17 cellular contexts compared by ENCODE assay signal in genomic region chr5:142873831-142874230, GRCh38.
DNase-seq lines count a peak whose midpoint lies in the region; ATAC-seq, FAIRE-seq and TF ChIP-seq lines count a peak whose summit lies in the region.
"Had no signal": no experiment of that assay in that cellular context is flagged by ENCODE, and none has a peak within 500 bp of the region (broad histone marks: within the 10 kb centered on the region; RNA-seq: fewer than 3 reads in every experiment).

No MANE protein-coding gene starts in this region.

- H3K36me3 Mint-ChIP-seq in GM23338 (ENCODE audit: low read depth), result no peaks in the 10 kb centered on the region

- no peak overlapping the region for H3K27ac Mint-ChIP-seq in GM23338

- ATAC-seq in GM23338 (no peak), GM21381 (IDR thresholded peaks at IDR 0.05; ENCODE audit: unreplicated experiment) (no peak), GM21423 (IDR thresholded peaks at IDR 0.05; ENCODE audit: unreplicated experiment) (no peak)
- ATAC-seq: activated CD4-positive, CD25-positive, alpha-beta regulatory T cell treated with anti-CD3 and anti-CD28 coated beads, Interleukin-2, amount 50 U/mL, for 24 hours had no signal

- CTCF ChIA-PET in SK-N-SH (lab: Yijun Ruan, JAX), result interaction anchor here (0.7 to 27.9 kb wide), 17 partner anchors 8 to 176 kb away, joined by 3 to 1285 read pairs (median 5); partner anchors contain the start of gene ARHGAP26
- CTCF ChIA-PET in endothelial cell of umbilical vein (lab: Charles Lee), result interaction anchor here (0.7 to 21.9 kb wide), 15 partner anchors 9 to 267 kb away, joined by 3 to 1173 read pairs (median 4); partner anchors contain the start of gene ARHGAP26

- TF ChIP-seq POLR2A in endothelial cell of umbilical vein (IDR thresholded peaks at IDR 0.05; ENCODE audit: low read depth, low read length) (no peak), GM12891 (IDR thresholded peaks at IDR 0.05; ENCODE audit: low read depth, low read length) (no peak)

- H3K9me3 ChIP-seq in BE2C (no peaks in the 10 kb centered on the region), SK-N-SH (no peaks in the 10 kb centered on the region), endothelial cell of umbilical vein (replicated peaks; ENCODE audit: control insufficient read depth, insufficient read depth, low read length) (no peaks in the 10 kb centered on the region), parathyroid adenoma (ENCODE audit: control insufficient read depth, low read length) (no peaks in the 10 kb centered on the region)
- H3K9me3 ChIP-seq: HAP-1, sigmoid colon had no signal

- no TSS peak for BruUV-seq in endothelial cell of umbilical vein (replicated peaks; lab: Mats Ljungman, UMichigan)

- H3K27me3 ChIP-seq in BE2C (no peaks in the 10 kb centered on the region), SK-N-SH (ENCODE audit: insufficient read depth) (no peaks in the 10 kb centered on the region), endothelial cell of umbilical vein (ENCODE audit: control insufficient read depth in 2 of 2, insufficient read depth in 2 of 2, low read length in 2 of 2) (no peaks in the 10 kb centered on the region), parathyroid adenoma (ENCODE audit: control insufficient read depth, insufficient read depth, low read length) (no peaks in the 10 kb centered on the region), GM23338 (ENCODE audit: insufficient read depth) (no peaks in the 10 kb centered on the region)
- H3K27me3 ChIP-seq: sigmoid colon had no signal

- H3K79me2 ChIP-seq in SK-N-SH (ENCODE audit: insufficient read depth) (no peaks in the 10 kb centered on the region), endothelial cell of umbilical vein (ENCODE audit: control insufficient read depth, insufficient read depth, low read length) (no peaks in the 10 kb centered on the region), parathyroid adenoma (no peaks in the 10 kb centered on the region), GM23338 (replicated peaks; ENCODE audit: insufficient read depth) (0 out of 2 replicates have a peak, but pooled peaks cover 6% of the 10 kb centered on the region)

- peaks cover 5% of the 10 kb centered on the region for H3K27me3 Mint-ChIP-seq in GM23338 (ENCODE audit: insufficient read depth, low read depth, poor library complexity)
- H3K27me3 Mint-ChIP-seq: central memory CD8-positive, alpha-beta T cell had no signal

- H3K4me2 ChIP-seq in SK-N-SH, result no peak overlapping the region
- H3K4me2 ChIP-seq in endothelial cell of umbilical vein (ENCODE audit: insufficient read depth, low read length), result peak overlapping the region; percentile 75
- H3K4me2 ChIP-seq in parathyroid adenoma (ENCODE audit: low read length), result no peak overlapping the region
- H3K4me2 ChIP-seq in GM23338, result no peak overlapping the region

- no peaks in the 10 kb centered on the region for H3K36me3 ChIP-seq in BE2C
- peaks cover 0 to 3% of the 10 kb centered on the region in 2 experiments for H3K36me3 ChIP-seq in SK-N-SH (replicated peaks in 1 of 2; ENCODE audit: control insufficient read depth in 1 of 2, insufficient read depth in 2 of 2, low read length in 1 of 2)
- no peaks in the 10 kb centered on the region for H3K36me3 ChIP-seq in endothelial cell of umbilical vein (ENCODE audit: control insufficient read depth in 2 of 2, extremely low read depth in 1 of 2, insufficient read depth in 2 of 2, low read length in 2 of 2)
- H3K36me3 ChIP-seq in parathyroid adenoma (ENCODE audit: control insufficient read depth, insufficient read depth, low read length), result no peaks in the 10 kb centered on the region
- no peaks in the 10 kb centered on the region for H3K36me3 ChIP-seq in GM23338 (ENCODE audit: insufficient read depth)
- H3K36me3 ChIP-seq: HAP-1, sigmoid colon had no signal

- no peak overlapping the region for H3K4me3 ChIP-seq in BE2C (ENCODE audit: low read depth, low read length)
- H3K4me3 ChIP-seq in SK-N-SH (ENCODE audit: low read depth in 2 of 2, low read length in 1 of 2), result no peak overlapping the region
- no peak overlapping the region for H3K4me3 ChIP-seq in endothelial cell of umbilical vein (replicated peaks in 1 of 3; ENCODE audit: insufficient read depth in 1 of 3, low read depth in 1 of 3, low read length in 3 of 3)
- H3K4me3 ChIP-seq in parathyroid adenoma (ENCODE audit: low read depth, low read length), result no peak overlapping the region
- H3K4me3 ChIP-seq in GM23338, result no peak overlapping the region
- H3K4me3 ChIP-seq: HAP-1, sigmoid colon had no signal

- peaks cover 35% of the 10 kb centered on the region for H3K4me1 ChIP-seq in BE2C
- H3K4me1 ChIP-seq in SK-N-SH (ENCODE audit: control insufficient read depth in 1 of 2, insufficient read depth in 2 of 2, low read depth in 1 of 2, low read length in 1 of 2), result peaks cover 52 to 63% of the 10 kb centered on the region in 2 experiments
- H3K4me1 ChIP-seq in endothelial cell of umbilical vein (ENCODE audit: control insufficient read depth, extremely low read depth, insufficient read depth, low read length), result peaks cover 40% of the 10 kb centered on the region
- H3K4me1 ChIP-seq in parathyroid adenoma, result no peaks in the 10 kb centered on the region
- H3K4me1 ChIP-seq in GM23338 (ENCODE audit: insufficient read depth), result peaks cover 29% of the 10 kb centered on the region
- H3K4me1 ChIP-seq: HAP-1 had no signal

- POLR2A ChIA-PET in SK-N-SH (lab: Yijun Ruan, JAX), result interaction anchor here (2.6 kb wide), 1 partner anchor 102 kb away, joined by 10 read pairs; the partner anchor contains the start of gene ARHGAP26
- POLR2A ChIA-PET in endothelial cell of umbilical vein (lab: Charles Lee), result interaction anchor here (0.9 to 1.4 kb wide), 3 partner anchors 20 to 47 kb away, joined by 3 read pairs; no protein-coding TSS in a partner anchor

- H3K9ac ChIP-seq in SK-N-SH (no peak overlapping the region), endothelial cell of umbilical vein (replicated peaks; ENCODE audit: extremely low read depth, insufficient read depth, low read length) (no peak overlapping the region), parathyroid adenoma (no peak overlapping the region)

- no peaks in the 10 kb centered on the region for H3K9me1 ChIP-seq in endothelial cell of umbilical vein (replicated peaks; ENCODE audit: control insufficient read depth, extremely low read depth, insufficient read depth, low read length)

- TF ChIP-seq RAD21 in SK-N-SH (IDR thresholded peaks at IDR 0.05; ENCODE audit: low read length), result peak; percentile 62

- H3K9me3 Mint-ChIP-seq in GM23338, result no peaks in the 10 kb centered on the region
- H3K9me3 Mint-ChIP-seq: central memory CD8-positive, alpha-beta T cell had no signal

- H2AFZ ChIP-seq in SK-N-SH (ENCODE audit: low read depth) (no peak overlapping the region), endothelial cell of umbilical vein (ENCODE audit: low read depth, low read length) (no peak overlapping the region), parathyroid adenoma (no peak overlapping the region), GM23338 (no peak overlapping the region)

- FAIRE-seq in endothelial cell of umbilical vein (lab: Jason Lieb, UNC), result no peak
- FAIRE-seq in GM12891 (lab: Jason Lieb, UNC), result no peak
- FAIRE-seq: endometrium, G401.6 had no signal

- TF ChIP-seq EP300 in SK-N-SH (IDR thresholded peaks at IDR 0.05; ENCODE audit: borderline replicate concordance in 1 of 2, low read depth in 1 of 2, low read length in 1 of 2), result no peak

- no peaks in the 10 kb centered on the region for H4K20me1 ChIP-seq in SK-N-SH (ENCODE audit: insufficient read depth)
- no peaks in the 10 kb centered on the region for H4K20me1 ChIP-seq in endothelial cell of umbilical vein (replicated peaks; ENCODE audit: control insufficient read depth, extremely low read depth, insufficient read depth, low read length)
- no peaks in the 10 kb centered on the region for H4K20me1 ChIP-seq in GM23338 (replicated peaks; ENCODE audit: insufficient read depth)

- H3K9me2 ChIP-seq in SK-N-SH, result no peaks in the 10 kb centered on the region
- H3K9me2 ChIP-seq in GM23338 (ENCODE audit: insufficient read depth), result no peaks in the 10 kb centered on the region

- intact Hi-C loops in endothelial cell of umbilical vein (cut with micrococcal nuclease), result loop anchor here (1.0 to 2.0 kb wide), 3 partner anchors 47 to 125 kb away; partner anchors contain the start of gene ARHGAP26

- TF ChIP-seq CTCF in BE2C (IDR thresholded peaks at IDR 0.05; ENCODE audit: low read depth, low read length) (peak; percentile 40), SK-N-SH (IDR thresholded peaks at IDR 0.05) (peak; percentile 32; the same call in 1 of the 2 replicates), endothelial cell of umbilical vein (IDR thresholded peaks at IDR 0.05; ENCODE audit: extremely low read depth in 1 of 2, insufficient read depth in 1 of 2, low read depth in 1 of 2, low read length in 2 of 2) (no peak), parathyroid adenoma (IDR thresholded peaks at IDR 0.05) (no peak), GM23338 (conservative IDR thresholded peaks at IDR 0.05; ENCODE audit: low read depth in 2 of 2) (peak in 1 of 2 experiments; percentile 40; a peak in 2 of 4 replicates)

- dilution Hi-C loops in endothelial cell of umbilical vein (cut with MboI; ENCODE audit: extremely low pct_ligation_motif_present, low sequenced_read_pairs), result no loop called here

- no peak overlapping the region for H3K4me3 Mint-ChIP-seq in GM23338
- H3K4me3 Mint-ChIP-seq: central memory CD8-positive, alpha-beta T cell had no signal

- H3F3A ChIP-seq in SK-N-SH (replicated peaks; ENCODE audit: insufficient read depth) (peaks cover 7% of the 10 kb centered on the region), GM23338 (replicated peaks; ENCODE audit: low read depth) (no peaks in the 10 kb centered on the region)

- DNase-seq in BE2C (no peak), SK-N-SH (no peak), endothelial cell of umbilical vein (ENCODE audit: low read depth, low spot score) (no peak), GM12891 (ENCODE audit: insufficient read length, low spot score) (no peak), GM23338 (ENCODE audit: low spot score) (no peak)
- DNase-seq: activated effector memory CD4-positive, alpha-beta T cell treated with anti-CD3 and anti-CD28 coated beads, Interleukin-2, amount 50 U/mL, for 16 hours; NCI-H1694 treated with DMSO at 0.1 percent for 48 hours; sigmoid colon; T-helper 2 cell had no signal

- peak overlapping the region in 1 of 2 experiments; percentile 95; a peak in 2 of 4 replicates for H3K27ac ChIP-seq in SK-N-SH (ENCODE audit: low read depth in 2 of 2, low read length in 1 of 2)
- H3K27ac ChIP-seq in endothelial cell of umbilical vein (ENCODE audit: insufficient read depth, low read depth, low read length), result peak overlapping the region; percentile 42
- H3K27ac ChIP-seq in parathyroid adenoma, result peak overlapping the region; percentile 1
- no peak overlapping the region for H3K27ac ChIP-seq in GM23338 (ENCODE audit: low read depth)
- H3K27ac ChIP-seq: sigmoid colon had no signal

- H3K4me1 Mint-ChIP-seq in GM23338, result peaks cover 33% of the 10 kb centered on the region

- 88% methylated on average over 5 of the region's 5 CpGs for WGBS in SK-N-SH (ENCODE audit: low lambda C conversion rate)

TF ChIP-seq in SK-N-SH, 30 proteins besides CTCF, POLR2A, EP300 and RAD21 (continues in another document):
- TF ChIP-seq POLR2AphosphoS5 (IDR thresholded peaks at IDR 0.05; ENCODE audit: low read depth, low read length), result no peak

TF ChIP-seq in GM12891, 5 proteins besides CTCF, POLR2A, EP300 and RAD21:
- TF ChIP-seq POU2F2 (IDR thresholded peaks at IDR 0.05; ENCODE audit: low read depth, low read length), result no peak

Comparison
In these comparisons a context has a peak if more than half of its experiments do, and no peak if none do; other contexts are left out.
1. CTCF ChIP-seq: peak in BE2C (single experiment) and SK-N-SH (single experiment); none in endothelial cell of umbilical vein (0 of 2) and parathyroid adenoma (single experiment).